ENCODE assay signal across 9 cellular contexts in genomic region chr22:22408731-22409696, GRCh38.
A peak's percentile ranks its signal among the peaks of the same experiment; 100 is the strongest.
DNase-seq lines count a peak whose midpoint lies in the region; ATAC-seq and TF ChIP-seq lines count a peak whose summit lies in the region.
"Had no signal": no experiment of that assay in that cellular context is flagged by ENCODE, and none has a peak within 500 bp of the region (broad histone marks: within the 10 kb centered on the region; RNA-seq: fewer than 3 reads in every experiment).

No MANE protein-coding gene starts in this region.

- H3K4me1 ChIP-seq in DND-41 (ENCODE audit: insufficient read depth, low read length) (peaks cover 20% of the 10 kb centered on the region), spleen (peaks cover 0 to 33% (median 18%) of the 10 kb centered on the region in 6 donors)

- H3K9ac ChIP-seq in DND-41 (ENCODE audit: low read depth, low read length) = no peak overlapping the region

- peak overlapping the region; percentile 3; the same call in 1 of the 2 replicates for H3K4me2 ChIP-seq in DND-41 (ENCODE audit: insufficient read depth, low read length)

- TF ChIP-seq CTCF in DND-41 (IDR thresholded peaks at IDR 0.05; ENCODE audit: borderline replicate concordance, extremely low read depth, low read length, poor library complexity, severe bottlenecking) = peak; percentile 36
- TF ChIP-seq CTCF in spleen (IDR thresholded peaks at IDR 0.05 in 8 of 11, conservative IDR thresholded peaks at IDR 0.05 in 3 of 11) = peak in 8 of 11 experiments; percentile 11 to 49 (median 35)

- H3K27me3 ChIP-seq in DND-41 (ENCODE audit: insufficient read depth, low read length, poor library complexity) (peaks cover 9% of the 10 kb centered on the region), spleen (replicated peaks in 1 of 7) (peaks cover 0 to 14% (median 0%) of the 10 kb centered on the region in 7 donors)

- H3K79me2 ChIP-seq in DND-41 (ENCODE audit: insufficient read depth, low read length) = no peaks in the 10 kb centered on the region

- DNase-seq in DND-41 (no peak), SK-MEL-5 (ENCODE audit: low read depth, low spot score) (peak; percentile 68), glomerular visceral epithelial cell (ENCODE audit: extremely low spot score) (peak; percentile 17), spleen (no peak)
- DNase-seq in activated naive CD4-positive, alpha-beta T cell treated with Interleukin-2 at 50 U/mL for 16 hours = no peak

- ATAC-seq in DND-41 (ENCODE audit: insufficient read depth, low read depth) (0 out of 3 replicates have a peak, but pooled peaks have one; percentile 11), HG03039 (IDR thresholded peaks at IDR 0.05; ENCODE audit: unreplicated experiment) (peak; percentile 44), HG03457 (IDR thresholded peaks at IDR 0.05; ENCODE audit: unreplicated experiment) (no peak), HG03565 (IDR thresholded peaks at IDR 0.05; ENCODE audit: unreplicated experiment) (no peak)

- no peaks in the 10 kb centered on the region for H3K9me3 ChIP-seq in DND-41 (ENCODE audit: insufficient read depth, low read length, severe bottlenecking)
- peaks cover 0 to 3% (median 0%) of the 10 kb centered on the region in 8 donors for H3K9me3 ChIP-seq in spleen

- H3K36me3 ChIP-seq in DND-41 (ENCODE audit: insufficient read depth, low read length) (no peaks in the 10 kb centered on the region), spleen (no peaks in the 10 kb centered on the region)

- peak overlapping the region; percentile 59 for H3K27ac ChIP-seq in DND-41 (ENCODE audit: low read length)
- no peak overlapping the region for H3K27ac ChIP-seq in spleen
- H3K27ac ChIP-seq: SK-N-MC had no signal

- H4K20me1 ChIP-seq in DND-41 (ENCODE audit: insufficient read depth, low read length) = no peaks in the 10 kb centered on the region

- H3K4me3 ChIP-seq in DND-41 (ENCODE audit: low read depth in 1 of 2, low read length in 2 of 2) = no peak overlapping the region
- peak overlapping the region in 1 of 8 donors; percentile 4 for H3K4me3 ChIP-seq in spleen
- H3K4me3 ChIP-seq: SK-N-MC had no signal

- intact Hi-C loops in spleen (cut with DNase I; ENCODE audit: low total_unique reads) = no loop called here

- no peak overlapping the region for H2AFZ ChIP-seq in DND-41 (ENCODE audit: low read depth, low read length)

- 54 to 71% (median 61%) methylated on average over 9 to 14 of the region's 14 CpGs for WGBS in spleen, 5 donors

- TF ChIP-seq POLR2A in spleen (IDR thresholded peaks at IDR 0.05) = no peak

- in situ Hi-C loops in SK-MEL-5 (cut with HindIII; ENCODE audit: low pct_unique_long_range_greater_than_20kb, low sequenced_read_pairs) = no loop called here

Comparison
In these comparisons a context has a peak if more than half of its experiments do, and no peak if none do; other contexts are left out.
1. ATAC-seq: peak in DND-41 (single experiment) and HG03039 (single experiment); none in HG03457 (single experiment) and HG03565 (single experiment).
2. DNase-seq: peak in SK-MEL-5 (single experiment) and glomerular visceral epithelial cell (single experiment); none in DND-41 (single experiment), spleen (single experiment) and activated naive CD4-positive, alpha-beta T cell treated with Interleukin-2 at 50 U/mL for 16 hours (single experiment).